ENCODE assay signal across 26 cellular contexts in genomic region chr3:73707772-73708171, GRCh38.
DNase-seq lines count a peak whose midpoint lies in the region; ATAC-seq and TF ChIP-seq lines count a peak whose summit lies in the region.
"Had no signal": no experiment of that assay in that cellular context is flagged by ENCODE, and none has a peak within 500 bp of the region (broad histone marks: within the 10 kb centered on the region; RNA-seq: fewer than 3 reads in every experiment).

No MANE protein-coding gene starts in this region.

- no CpG with 5 or more reads among the region's 2 CpGs for WGBS in IMR-90 (ENCODE audit: extremely low coverage in 2 of 2, insufficient read length in 1 of 2), 2 experiments
- 63 to 75% (median 72%) methylated on average over 2 of the region's 2 CpGs for WGBS in psoas muscle, 3 donors

- H3K9ac ChIP-seq in IMR-90 (ENCODE audit: low read depth, low read length), result no peak overlapping the region

- H3K14ac ChIP-seq in IMR-90 (replicated peaks; ENCODE audit: low read depth, low read length), result no peak overlapping the region; the same call in 1 of the 2 replicates

- no peak overlapping the region for H4K91ac ChIP-seq in IMR-90 (ENCODE audit: insufficient read depth, low read depth, low read length)

- H2BK120ac ChIP-seq in IMR-90 (ENCODE audit: low read depth, low read length), result no peak overlapping the region

- no peak overlapping the region for H2BK15ac ChIP-seq in IMR-90 (ENCODE audit: low read depth, low read length)

- ATAC-seq in IMR-90 (ENCODE audit: low read depth) (peak; percentile 46; the same call in 1 of the 2 replicates), psoas muscle (no peak)
- ATAC-seq: GM12878; naive thymus-derived CD4-positive, alpha-beta T cell; upper lobe of right lung had no signal

- no peak overlapping the region for H2BK20ac ChIP-seq in IMR-90 (ENCODE audit: low read depth, low read length)

- no peak overlapping the region for H3K27ac ChIP-seq in IMR-90 (ENCODE audit: insufficient read depth, low read length)
- no peak overlapping the region for H3K27ac ChIP-seq in psoas muscle
- H3K27ac ChIP-seq: esophagus squamous epithelium, left ventricle myocardium inferior, suprapubic skin, upper lobe of right lung had no signal

- no peak overlapping the region for H2BK5ac ChIP-seq in IMR-90 (ENCODE audit: low read depth, low read length, poor library complexity, severe bottlenecking)

- H3K27me3 ChIP-seq in IMR-90 (ENCODE audit: control insufficient read depth, insufficient read depth, low read length) (no peaks in the 10 kb centered on the region), psoas muscle (ENCODE audit: insufficient read depth in 3 of 3, low read length in 2 of 3) (no peaks in the 10 kb centered on the region)
- H3K27me3 ChIP-seq: esophagus squamous epithelium, suprapubic skin, upper lobe of right lung had no signal

- intact Hi-C loops in IMR-90 (cut with micrococcal nuclease) (no loop called here), psoas muscle (cut with DNase I) (no loop called here)

- H3K9me3 ChIP-seq in IMR-90 (ENCODE audit: control insufficient read depth, insufficient read depth, low read length), result no peaks in the 10 kb centered on the region
- no peaks in the 10 kb centered on the region for H3K9me3 ChIP-seq in psoas muscle
- H3K9me3 ChIP-seq: esophagus squamous epithelium, left ventricle myocardium inferior, suprapubic skin, upper lobe of right lung had no signal

- H3K36me3 ChIP-seq in IMR-90 (ENCODE audit: control insufficient read depth, insufficient read depth, low read length) (no peaks in the 10 kb centered on the region), psoas muscle (ENCODE audit: insufficient read depth in 1 of 2, low read depth in 1 of 2) (no peaks in the 10 kb centered on the region)
- H3K36me3 ChIP-seq: esophagus squamous epithelium, left ventricle myocardium inferior, suprapubic skin, upper lobe of right lung had no signal

- no peak overlapping the region for H3K4me2 ChIP-seq in IMR-90 (ENCODE audit: low read depth, low read length)

- H3K9me1 ChIP-seq in IMR-90 (ENCODE audit: insufficient read depth, low read length), result no peaks in the 10 kb centered on the region; the same call in 1 of the 2 replicates

- POLR2A ChIA-PET in IMR-90 (lab: Charles Lee; ENCODE audit: unreplicated experiment), result no interaction called here

- H3K4ac ChIP-seq in IMR-90 (ENCODE audit: low read depth, low read length), result no peak overlapping the region

- no peak for TF ChIP-seq CTCF in IMR-90 (conservative IDR thresholded peaks at IDR 0.05; ENCODE audit: low read depth, low read length)
- TF ChIP-seq CTCF in cardiac fibroblast (IDR thresholded peaks at IDR 0.05; ENCODE audit: low read depth, low read length), result no peak
- no peak for TF ChIP-seq CTCF in psoas muscle (IDR thresholded peaks at IDR 0.05)

- CTCF ChIA-PET in IMR-90 (lab: Yijun Ruan, JAX), result no interaction called here

- peaks cover 2% of the 10 kb centered on the region for H3K4me1 ChIP-seq in IMR-90 (ENCODE audit: control insufficient read depth, insufficient read depth, low read length)
- peaks cover 9% of the 10 kb centered on the region for H3K4me1 ChIP-seq in psoas muscle
- H3K4me1 ChIP-seq: left ventricle myocardium inferior, suprapubic skin, upper lobe of right lung had no signal

- no peak overlapping the region for H2AK5ac ChIP-seq in IMR-90 (ENCODE audit: low read depth, low read length)

- in situ Hi-C loops in IMR-90 (cut with MboI; ENCODE audit: low sequenced_read_pairs), result no loop called here

- TF ChIP-seq POLR2A in IMR-90 (IDR thresholded peaks at IDR 0.05; ENCODE audit: low read depth, low read length), result no peak

- no peaks in the 10 kb centered on the region for H4K20me1 ChIP-seq in IMR-90 (ENCODE audit: insufficient read depth, low read length)

- H2AFZ ChIP-seq in IMR-90 (replicated peaks; ENCODE audit: low read length, poor library complexity), result no peak overlapping the region

- dilution Hi-C loops in IMR-90 (cut with HindIII; ENCODE audit: low sequenced_read_pairs, unreplicated experiment), result no loop called here

- H4K8ac ChIP-seq in IMR-90 (ENCODE audit: low read depth in 2 of 2, low read length in 2 of 2), result no peak overlapping the region

- H3K23ac ChIP-seq in IMR-90 (ENCODE audit: low read depth, low read length), result no peak overlapping the region; the same call in 1 of the 2 replicates

- BruUV-seq in IMR-90 (replicated peaks; lab: Mats Ljungman, UMichigan), result no TSS peak

- H3K79me1 ChIP-seq in IMR-90 (ENCODE audit: low read depth in 1 of 2, low read length in 2 of 2), result no peaks in the 10 kb centered on the region

- H4K5ac ChIP-seq in IMR-90 (ENCODE audit: low read depth, low read length), result no peak overlapping the region

- H3K18ac ChIP-seq in IMR-90 (ENCODE audit: low read depth, low read length), result no peak overlapping the region

- no peak for TF ChIP-seq RAD21 in IMR-90 (IDR thresholded peaks at IDR 0.05; ENCODE audit: low read length)

- H3K56ac ChIP-seq in IMR-90 (ENCODE audit: extremely low read depth, insufficient read depth, low read length), result no peak overlapping the region

- H3K4me3 ChIP-seq in IMR-90 (ENCODE audit: insufficient read depth, low read depth, low read length) (no peak overlapping the region), cardiac fibroblast (replicated peaks in 1 of 2; ENCODE audit: low read depth in 2 of 2, low read length in 2 of 2) (no peak overlapping the region), psoas muscle (no peak overlapping the region)
- H3K4me3 ChIP-seq: esophagus squamous epithelium, GM12878, left ventricle myocardium inferior, suprapubic skin, upper lobe of right lung had no signal

- peak; percentile 57 for DNase-seq in IMR-90
- DNase-seq in cardiac fibroblast (ENCODE audit: low read depth in 2 of 2), result peak; percentile 49 to 70
- peak; percentile 13 for DNase-seq in hepatic stellate cell (ENCODE audit: low spot score)
- peak; percentile 52 for DNase-seq in stromal cell of bone marrow (ENCODE audit: low read depth)
- DNase-seq in psoas muscle, result no peak
- no peak for DNase-seq in DMS 273 (lab: John Stamatoyannopoulos, UW; ENCODE audit: unreplicated experiment)
- no peak for DNase-seq in midbrain (lab: John Stamatoyannopoulos, UW)
- DNase-seq: activated CD4-positive, alpha-beta memory T cell treated with anti-CD3 and anti-CD28 coated beads, Interleukin-2, amount 10 ng/mL, durations not matched to agents 7 days and 5 days; activated CD8-positive, alpha-beta memory T cell treated with anti-CD3 and anti-CD28 coated beads, Interleukin-2, amount 50 U/mL, for 4 hours; activated naive CD4-positive, alpha-beta T cell; AML-193; CD4-positive, CD25-positive, alpha-beta regulatory T cell; DMS 273 treated with DMSO at 0.1 percent for 48 hours; esophagus squamous epithelium; Kasumi-1; left ventricle myocardium inferior; naive thymus-derived CD4-positive, alpha-beta T cell; NCI-H1436 treated with DMSO at 0.1 percent for 48 hours; NCI-H2081 treated with DMSO at 0.1 percent for 48 hours; NCI-H226; occipital lobe; SHP77 treated with DMSO at 0.1 percent for 48 hours; stimulated activated naive CD4-positive, alpha-beta T cell; upper lobe of right lung had no signal

- H2AK9ac ChIP-seq in IMR-90 (replicated peaks; ENCODE audit: low read depth, low read length, poor library complexity), result no peak overlapping the region

TF ChIP-seq in IMR-90, 13 proteins besides CTCF, POLR2A, EP300 and RAD21:
- TF ChIP-seq MAFK (IDR thresholded peaks at IDR 0.05; ENCODE audit: low read depth, low read length), result no peak
- no peak for TF ChIP-seq FOS (IDR thresholded peaks at IDR 0.05; ENCODE audit: low read depth, low read length)
- TF ChIP-seq ELK1 (IDR thresholded peaks at IDR 0.05; ENCODE audit: borderline replicate concordance, low read depth, low read length), result no peak
- TF ChIP-seq BHLHE40 (IDR thresholded peaks at IDR 0.05; ENCODE audit: low read depth, low read length), result no peak
- no peak for TF ChIP-seq CHD1 (IDR thresholded peaks at IDR 0.05; ENCODE audit: low read depth, low read length)
- peak; percentile 34; the same call in 1 of the 2 replicates for TF ChIP-seq CEBPB (IDR thresholded peaks at IDR 0.05; ENCODE audit: low read depth, low read length)
- no peak for TF ChIP-seq MXI1 (IDR thresholded peaks at IDR 0.05; ENCODE audit: borderline replicate concordance, low read depth, low read length)
- no peak for TF ChIP-seq SMC3 (IDR thresholded peaks at IDR 0.05; ENCODE audit: low read depth, low read length)

Comparison
In these comparisons a context has a peak if more than half of its experiments do, and no peak if none do; other contexts are left out.
1. DNase-seq: peak in IMR-90 (single experiment), cardiac fibroblast (2 of 2), hepatic stellate cell (single experiment) and stromal cell of bone marrow (single experiment); none in psoas muscle (0 of 2), DMS 273 (single experiment) and midbrain (single experiment).